Comparison of ENCODE assay signal across 1 cellular context in genomic region chr2:20188851-20189250, GRCh38.
TF ChIP-seq lines count a peak whose summit lies in the region.

No MANE protein-coding gene starts in this region.

TF ChIP-seq in WTC11, 78 proteins besides CTCF, POLR2A, EP300 and RAD21:
- TF ChIP-seq ZNF281 (CRISPR knock-in tag; IDR thresholded peaks at IDR 0.05) (0 out of 2 replicates have a peak, but pooled peaks have one; percentile 31), ZNF423 (CRISPR knock-in tag; IDR thresholded peaks at IDR 0.05) (peak; percentile 60), NFYB (CRISPR knock-in tag; conservative IDR thresholded peaks at IDR 0.05; ENCODE audit: low read depth) (no peak)
